Comparison of ENCODE assay signal across 8 cellular contexts in genomic region chr10:68721673-68721963, GRCh38. TPM values are rescaled to one million over a fixed set of nuclear protein-coding genes. Genes with fewer than 3 reads are reported as not detected.
DNase-seq lines count a peak whose midpoint lies in the region; ATAC-seq and TF ChIP-seq lines count a peak whose summit lies in the region.

No MANE protein-coding gene starts in this region.

- peak overlapping the region; percentile 94 for H3K27ac ChIP-seq in trophoblast cell (ENCODE audit: low read depth, low read length)

- peak overlapping the region; percentile 99 for H3K9ac ChIP-seq in trophoblast cell (ENCODE audit: low read length)

- peak overlapping the region; percentile 94 for H2AK5ac ChIP-seq in trophoblast cell (ENCODE audit: low read length)

- H4K12ac ChIP-seq in trophoblast cell (ENCODE audit: low read depth, low read length) = peak overlapping the region; percentile 92

- peak overlapping the region; percentile 85 for H3K18ac ChIP-seq in trophoblast cell (ENCODE audit: low read length)

- TF ChIP-seq CTCF in fibroblast of pulmonary artery (IDR thresholded peaks at IDR 0.05; ENCODE audit: low read length, missing control alignments) = no peak

- peak overlapping the region; percentile 99 for H3K14ac ChIP-seq in trophoblast cell (ENCODE audit: low read length)

- H4K91ac ChIP-seq in trophoblast cell (ENCODE audit: low read depth, low read length) = peak overlapping the region; percentile 88

- H3K4ac ChIP-seq in trophoblast cell (ENCODE audit: low read depth, low read length) = peak overlapping the region; percentile 99

- H2AFZ ChIP-seq in trophoblast cell (ENCODE audit: insufficient read depth, low read length, poor library complexity) = peak overlapping the region; percentile 82

- H3K4me1 ChIP-seq in trophoblast cell (ENCODE audit: control insufficient read depth in 1 of 2, insufficient read depth in 2 of 2, low read length in 2 of 2) = peaks cover 0 to 4% of the 10 kb centered on the region in 2 experiments

- no peak overlapping the region for H3K23ac ChIP-seq in trophoblast cell (ENCODE audit: low read length)

- peaks cover 7% of the 10 kb centered on the region for H3K79me1 ChIP-seq in trophoblast cell (ENCODE audit: low read length)

- H3K4me2 ChIP-seq in trophoblast cell (ENCODE audit: low read length) = peak overlapping the region; percentile 79

- no CpG with 5 or more reads among the region's 23 CpGs for WGBS in trophoblast cell (ENCODE audit: extremely low coverage, insufficient coverage, insufficient read length)

- no peaks in the 10 kb centered on the region for H3K27me3 ChIP-seq in trophoblast cell (ENCODE audit: insufficient read depth, low read length)

- H4K8ac ChIP-seq in trophoblast cell (ENCODE audit: low read depth, low read length) = peak overlapping the region; percentile 96

- peak; percentile 9 for DNase-seq in 8988T
- DNase-seq in SK-N-DZ (ENCODE audit: low spot score) = peak; percentile 43
- DNase-seq in fibroblast of pulmonary artery (ENCODE audit: low read depth) = no peak
- DNase-seq in trophoblast cell = no peak
- no peak for DNase-seq in stimulated activated CD4-positive, alpha-beta T cell treated with anti-CD3 and anti-CD28 coated beads, Interleukin-2, amount 100 ng/mL, for 48 hours

- no peak overlapping the region for H2BK12ac ChIP-seq in trophoblast cell (ENCODE audit: low read length)

- peak overlapping the region; percentile 90 for H2BK5ac ChIP-seq in trophoblast cell (ENCODE audit: low read depth, low read length, poor library complexity)

- H3K4me3 ChIP-seq in fibroblast of pulmonary artery (replicated peaks; ENCODE audit: low read depth, low read length) (peak overlapping the region; percentile 94), trophoblast cell (ENCODE audit: low read depth, low read length) (peak overlapping the region; percentile 99)

- H3K79me2 ChIP-seq in trophoblast cell (ENCODE audit: control insufficient read depth, insufficient read depth, low read length, poor library complexity) = peaks cover 12% of the 10 kb centered on the region

- ATAC-seq in GM19463 (IDR thresholded peaks at IDR 0.05; ENCODE audit: unreplicated experiment) (peak; percentile 13), HG02798 (IDR thresholded peaks at IDR 0.05; ENCODE audit: poor library complexity, unreplicated experiment) (no peak), GM18498 (IDR thresholded peaks at IDR 0.05; ENCODE audit: unreplicated experiment) (no peak)

- H3K36me3 ChIP-seq in trophoblast cell (ENCODE audit: control insufficient read depth in 1 of 2, insufficient read depth in 2 of 2, low read length in 2 of 2) = peaks cover 20 to 28% of the 10 kb centered on the region in 2 experiments

- peak overlapping the region; percentile 90 for H2BK120ac ChIP-seq in trophoblast cell (ENCODE audit: insufficient read depth, low read length, poor library complexity)

- no peaks in the 10 kb centered on the region for H3K9me3 ChIP-seq in trophoblast cell (ENCODE audit: insufficient read depth, low read depth, low read length)

RNA-seq across cellular contexts. Expression of gene CCAR1, which starts 0.6 kb away (rescaled TPM):
- 48.1 and 59.3 TPM in 2 replicates for polyA plus RNA-seq in SK-N-DZ (2014; cell fraction: cytosol; rRNA removed)
- polyA plus RNA-seq in SK-N-DZ (2014; cell fraction: nucleus; rRNA removed) = 85.9 and 139 TPM in 2 replicates
- 78.0 and 83.9 TPM in 2 replicates for polyA plus RNA-seq in trophoblast cell (2013)

Comparison
In these comparisons a context has a peak if more than half of its experiments do, and no peak if none do; other contexts are left out.
1. DNase-seq: peak in 8988T (single experiment) and SK-N-DZ (single experiment); none in fibroblast of pulmonary artery (single experiment), trophoblast cell (0 of 2) and stimulated activated CD4-positive, alpha-beta T cell treated with anti-CD3 and anti-CD28 coated beads, Interleukin-2, amount 100 ng/mL, for 48 hours (0 of 2).